In genomic region chr15:88908697-88909621, GRCh38 we compare ENCODE assay signal across 14 cellular contexts. TPM values are rescaled to one million over a fixed set of nuclear protein-coding genes. Genes with fewer than 3 reads are reported as not detected.
DNase-seq lines count a peak whose midpoint lies in the region; ATAC-seq and TF ChIP-seq lines count a peak whose summit lies in the region.
"Had no signal": no experiment of that assay in that cellular context is flagged by ENCODE, and none has a peak within 500 bp of the region (broad histone marks: within the 10 kb centered on the region; RNA-seq: fewer than 3 reads in every experiment).

No MANE protein-coding gene starts in this region.

- intact Hi-C loops in psoas muscle (cut with DNase I), result loop anchor here (5.0 to 10.0 kb wide), 2 partner anchors 108 to 266 kb away; no protein-coding TSS in a partner anchor

- H3K4me1 Mint-ChIP-seq in CD4-positive, CD25-positive, alpha-beta regulatory T cell, result peaks cover 10 to 82% (median 52%) of the 10 kb centered on the region in 4 donors

- peak overlapping the region in 1 of 4 donors; percentile 4 for H3K4me3 Mint-ChIP-seq in CD4-positive, CD25-positive, alpha-beta regulatory T cell
- H3K4me3 Mint-ChIP-seq: effector memory CD8-positive, alpha-beta T cell had no signal

- H3K27me3 Mint-ChIP-seq in CD4-positive, CD25-positive, alpha-beta regulatory T cell, result no peaks in the 10 kb centered on the region
- H3K27me3 Mint-ChIP-seq: effector memory CD8-positive, alpha-beta T cell had no signal

- peaks cover 11% of the 10 kb centered on the region for H3K36me3 ChIP-seq in CD4-positive, CD25-positive, alpha-beta regulatory T cell (ENCODE audit: control insufficient read depth, insufficient read depth, low read length)
- H3K36me3 ChIP-seq in HUES48 (ENCODE audit: control insufficient read depth, insufficient read depth, low read length), result peaks cover 73% of the 10 kb centered on the region
- H3K36me3 ChIP-seq in psoas muscle (ENCODE audit: insufficient read depth in 1 of 2, low read depth in 1 of 2), result peaks cover 9 to 59% of the 10 kb centered on the region in 2 donors
- H3K36me3 ChIP-seq in MG63, result peaks cover 6% of the 10 kb centered on the region

- peaks cover 43% of the 10 kb centered on the region for H3K4me1 ChIP-seq in CD4-positive, CD25-positive, alpha-beta regulatory T cell (ENCODE audit: control insufficient read depth, insufficient read depth, low read length, poor library complexity, severe bottlenecking)
- H3K4me1 ChIP-seq in HUES48 (ENCODE audit: control insufficient read depth, insufficient read depth, low read length) (peaks cover 23% of the 10 kb centered on the region), psoas muscle (peaks cover 75% of the 10 kb centered on the region)

- peak overlapping the region; percentile 48 to 91 (median 90) for H3K27ac Mint-ChIP-seq in CD4-positive, CD25-positive, alpha-beta regulatory T cell

- no peak overlapping the region for H3K4me3 ChIP-seq in CD4-positive, CD25-positive, alpha-beta regulatory T cell (ENCODE audit: low read depth, low read length)
- H3K4me3 ChIP-seq in HUES48 (ENCODE audit: low read depth, low read length) (0 out of 2 replicates have a peak overlapping the region, but pooled peaks have one; percentile 4), fibroblast of mammary gland (ENCODE audit: control insufficient read depth, low read depth, low read length) (no peak overlapping the region), psoas muscle (peak overlapping the region; percentile 92), MG63 (no peak overlapping the region)

- 62 to 76% (median 71%) methylated on average over 16 of the region's 16 CpGs for WGBS in psoas muscle, 3 donors

- H3K27me3 ChIP-seq in CD4-positive, CD25-positive, alpha-beta regulatory T cell (ENCODE audit: control insufficient read depth, insufficient read depth, low read length), result no peaks in the 10 kb centered on the region
- H3K27me3 ChIP-seq in HUES48 (ENCODE audit: control insufficient read depth, insufficient read depth, low read length) (no peaks in the 10 kb centered on the region), psoas muscle (ENCODE audit: insufficient read depth in 3 of 3, low read length in 2 of 3) (no peaks in the 10 kb centered on the region), MG63 (no peaks in the 10 kb centered on the region)

- no peaks in the 10 kb centered on the region for H3K9me3 ChIP-seq in CD4-positive, CD25-positive, alpha-beta regulatory T cell (ENCODE audit: control insufficient read depth in 2 of 2, low read length in 2 of 2)
- H3K9me3 ChIP-seq in HUES48 (ENCODE audit: control insufficient read depth, insufficient read depth, low read length) (no peaks in the 10 kb centered on the region), psoas muscle (no peaks in the 10 kb centered on the region), MG63 (no peaks in the 10 kb centered on the region)

- H3K27ac ChIP-seq in CD4-positive, CD25-positive, alpha-beta regulatory T cell (ENCODE audit: insufficient read depth, low read length, poor library complexity, severe bottlenecking), result no peak overlapping the region
- no peak overlapping the region for H3K27ac ChIP-seq in HUES48 (ENCODE audit: low read depth, low read length)
- H3K27ac ChIP-seq in psoas muscle, result peak overlapping the region; percentile 93

- no peak for TF ChIP-seq CTCF in fibroblast of mammary gland (conservative IDR thresholded peaks at IDR 0.05; ENCODE audit: control insufficient read depth, insufficient read depth, low read depth, low read length)
- no peak for TF ChIP-seq CTCF in psoas muscle (IDR thresholded peaks at IDR 0.05)

- no peak for ATAC-seq in CD4-positive, CD25-positive, alpha-beta regulatory T cell (ENCODE audit: low read depth in 2 of 2)
- ATAC-seq in psoas muscle (no peak), HG03354 (IDR thresholded peaks at IDR 0.05; ENCODE audit: poor library complexity, severe bottlenecking, unreplicated experiment) (no peak)
- ATAC-seq: effector memory CD8-positive, alpha-beta T cell; HCT116 had no signal

- no peaks in the 10 kb centered on the region for H3K9me3 Mint-ChIP-seq in CD4-positive, CD25-positive, alpha-beta regulatory T cell
- H3K9me3 Mint-ChIP-seq: effector memory CD8-positive, alpha-beta T cell had no signal

- H3K9ac ChIP-seq in HUES48 (ENCODE audit: low read depth, low read length), result no peak overlapping the region

- peaks cover 33% of the 10 kb centered on the region for H3K36me3 Mint-ChIP-seq in CD4-positive, CD25-positive, alpha-beta regulatory T cell

- no peak for DNase-seq in CD4-positive, CD25-positive, alpha-beta regulatory T cell
- DNase-seq in fibroblast of mammary gland (ENCODE audit: low read depth) (peak; percentile 87), psoas muscle (no peak), NCI-H1436 treated with DMSO at 0.1 percent for 48 hours (lab: John Stamatoyannopoulos, UW) (no peak), NCI-H1417 treated with DMSO at 0.1 percent for 48 hours (lab: John Stamatoyannopoulos, UW) (no peak), MG63 (no peak)
- DNase-seq: Calu3; effector memory CD8-positive, alpha-beta T cell; hypothalamus; NCI-H226; T1000 had no signal

RNA-seq across cellular contexts. Expression of gene MFGE8, which starts 4.2 kb away (rescaled TPM):
- total RNA-seq in CD4-positive, CD25-positive, alpha-beta regulatory T cell, result 149 TPM
- 10 to 100 TPM; 14.0 to 15.4 (median 14.4) TPM for polyA plus RNA-seq in CD4-positive, CD25-positive, alpha-beta regulatory T cell
- total RNA-seq in psoas muscle, result 100 to 1,000 TPM; 137 to 771 (median 335) TPM
- polyA plus RNA-seq in psoas muscle, result 100 to 1,000 TPM; 218 to 274 (median 253) TPM
- 29.5 and 33.5 TPM in 2 replicates for total RNA-seq in MG63 (2014; rRNA removed; shearing (Covaris generic); ENCODE audit: low replicate concordance)

RNA-seq across cellular contexts. Expression of gene HAPLN3, which starts 13.6 kb away (rescaled TPM):
- total RNA-seq in CD4-positive, CD25-positive, alpha-beta regulatory T cell, result 251 TPM
- 100 to 1,000 TPM in 1 of 4 donors, 10 to 100 TPM in 3; 76.8 to 108 (median 93.3) TPM for polyA plus RNA-seq in CD4-positive, CD25-positive, alpha-beta regulatory T cell
- 1 to 10 TPM; 3.5 to 5.8 (median 4.4) TPM for total RNA-seq in psoas muscle
- 1 to 10 TPM; 1.2 to 5.4 (median 1.5) TPM for polyA plus RNA-seq in psoas muscle
- total RNA-seq in MG63 (2014; rRNA removed; shearing (Covaris generic); ENCODE audit: low replicate concordance), result 0.47 and 1.7 TPM in 2 replicates

Comparison
In these comparisons a context has a peak if more than half of its experiments do, and no peak if none do; other contexts are left out.
1. H3K4me3 ChIP-seq: peak in HUES48 (single experiment) and psoas muscle (single experiment); none in CD4-positive, CD25-positive, alpha-beta regulatory T cell (single experiment), fibroblast of mammary gland (single experiment) and MG63 (single experiment).
2. RNA of gene HAPLN3, which starts 13.6 kb away (total RNA-seq): 251 TPM in CD4-positive, CD25-positive, alpha-beta regulatory T cell (single experiment); 3.5 to 5.8 TPM in psoas muscle and 0.47 to 1.7 TPM in MG63; every median in the first group is over 10 times any median in the second.